1 cellular context compared by ENCODE assay signal in the genomic region with DNA sequence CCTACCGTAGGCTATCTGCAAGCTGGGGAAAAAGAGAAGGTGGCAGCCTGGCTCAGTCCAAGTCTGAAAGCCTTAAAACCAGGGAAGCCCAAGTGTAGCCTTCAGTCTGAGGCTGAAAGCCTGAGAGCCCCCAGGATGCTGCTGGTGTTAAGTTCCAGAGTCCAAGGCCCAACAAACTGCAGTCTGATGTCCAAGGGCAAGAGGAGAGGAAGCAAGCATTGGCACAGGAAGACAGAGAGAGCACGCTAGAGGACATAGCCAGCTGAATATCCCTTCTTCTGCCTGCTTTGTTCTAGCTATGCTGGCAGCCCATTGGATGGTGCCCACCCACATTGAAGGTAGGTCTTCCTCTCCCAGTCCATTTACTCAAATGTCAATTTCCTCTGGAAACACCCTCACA.
TF ChIP-seq lines count a peak whose summit lies in the region.

No MANE protein-coding gene starts in this region.

TF ChIP-seq in HepG2, 621 proteins besides CTCF, POLR2A, EP300 and RAD21:
- TF ChIP-seq ESRRA (CRISPR knock-in tag; IDR thresholded peaks at IDR 0.05; ENCODE audit: low read depth) (peak; percentile 67; the same call in 1 of the 2 replicates), PRPF4 (IDR thresholded peaks at IDR 0.05; ENCODE audit: low read depth, low read length, poor library complexity, severe bottlenecking) (no peak), PHF20 (CRISPR knock-in tag; IDR thresholded peaks at IDR 0.05) (0 out of 2 replicates have a peak, but pooled peaks have one; percentile 26), GLI4 (CRISPR knock-in tag; IDR thresholded peaks at IDR 0.05; ENCODE audit: borderline replicate concordance) (no peak), HNF4G (IDR thresholded peaks at IDR 0.05; ENCODE audit: borderline replicate concordance, low read depth, low read length) (peak; percentile 20; the same call in 1 of the 2 replicates), HNF4G (CRISPR knock-in tag; IDR thresholded peaks at IDR 0.05; ENCODE audit: borderline replicate concordance, low read depth) (no peak), TARDBP (CRISPR knock-in tag; IDR thresholded peaks at IDR 0.05) (no peak), SIX4 (CRISPR knock-in tag; IDR thresholded peaks at IDR 0.05) (no peak), HNF4A (CRISPR knock-in tag; IDR thresholded peaks at IDR 0.05) (peak; percentile 68), ZNF350 (CRISPR knock-in tag; IDR thresholded peaks at IDR 0.05; ENCODE audit: borderline replicate concordance, low read depth) (no peak), ZNF558 (CRISPR knock-in tag; IDR thresholded peaks at IDR 0.05; ENCODE audit: borderline replicate concordance) (0 out of 2 replicates have a peak, but pooled peaks have one; percentile 29)
- TF ChIP-seq, protein P1, sequence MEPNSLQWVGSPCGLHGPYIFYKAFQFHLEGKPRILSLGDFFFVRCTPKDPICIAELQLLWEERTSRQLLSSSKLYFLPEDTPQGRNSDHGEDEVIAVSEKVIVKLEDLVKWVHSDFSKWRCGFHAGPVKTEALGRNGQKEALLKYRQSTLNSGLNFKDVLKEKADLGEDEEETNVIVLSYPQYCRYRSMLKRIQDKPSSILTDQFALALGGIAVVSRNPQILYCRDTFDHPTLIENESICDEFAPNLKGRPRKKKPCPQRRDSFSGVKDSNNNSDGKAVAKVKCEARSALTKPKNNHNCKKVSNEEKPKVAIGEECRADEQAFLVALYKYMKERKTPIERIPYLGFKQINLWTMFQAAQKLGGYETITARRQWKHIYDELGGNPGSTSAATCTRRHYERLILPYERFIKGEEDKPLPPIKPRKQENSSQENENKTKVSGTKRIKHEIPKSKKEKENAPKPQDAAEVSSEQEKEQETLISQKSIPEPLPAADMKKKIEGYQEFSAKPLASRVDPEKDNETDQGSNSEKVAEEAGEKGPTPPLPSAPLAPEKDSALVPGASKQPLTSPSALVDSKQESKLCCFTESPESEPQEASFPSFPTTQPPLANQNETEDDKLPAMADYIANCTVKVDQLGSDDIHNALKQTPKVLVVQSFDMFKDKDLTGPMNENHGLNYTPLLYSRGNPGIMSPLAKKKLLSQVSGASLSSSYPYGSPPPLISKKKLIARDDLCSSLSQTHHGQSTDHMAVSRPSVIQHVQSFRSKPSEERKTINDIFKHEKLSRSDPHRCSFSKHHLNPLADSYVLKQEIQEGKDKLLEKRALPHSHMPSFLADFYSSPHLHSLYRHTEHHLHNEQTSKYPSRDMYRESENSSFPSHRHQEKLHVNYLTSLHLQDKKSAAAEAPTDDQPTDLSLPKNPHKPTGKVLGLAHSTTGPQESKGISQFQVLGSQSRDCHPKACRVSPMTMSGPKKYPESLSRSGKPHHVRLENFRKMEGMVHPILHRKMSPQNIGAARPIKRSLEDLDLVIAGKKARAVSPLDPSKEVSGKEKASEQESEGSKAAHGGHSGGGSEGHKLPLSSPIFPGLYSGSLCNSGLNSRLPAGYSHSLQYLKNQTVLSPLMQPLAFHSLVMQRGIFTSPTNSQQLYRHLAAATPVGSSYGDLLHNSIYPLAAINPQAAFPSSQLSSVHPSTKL (CRISPR knock-in tag; IDR thresholded peaks at IDR 0.05), result peak; percentile 45; the same call in 1 of the 2 replicates
- TF ChIP-seq, protein P2, sequence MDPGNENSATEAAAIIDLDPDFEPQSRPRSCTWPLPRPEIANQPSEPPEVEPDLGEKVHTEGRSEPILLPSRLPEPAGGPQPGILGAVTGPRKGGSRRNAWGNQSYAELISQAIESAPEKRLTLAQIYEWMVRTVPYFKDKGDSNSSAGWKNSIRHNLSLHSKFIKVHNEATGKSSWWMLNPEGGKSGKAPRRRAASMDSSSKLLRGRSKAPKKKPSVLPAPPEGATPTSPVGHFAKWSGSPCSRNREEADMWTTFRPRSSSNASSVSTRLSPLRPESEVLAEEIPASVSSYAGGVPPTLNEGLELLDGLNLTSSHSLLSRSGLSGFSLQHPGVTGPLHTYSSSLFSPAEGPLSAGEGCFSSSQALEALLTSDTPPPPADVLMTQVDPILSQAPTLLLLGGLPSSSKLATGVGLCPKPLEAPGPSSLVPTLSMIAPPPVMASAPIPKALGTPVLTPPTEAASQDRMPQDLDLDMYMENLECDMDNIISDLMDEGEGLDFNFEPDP (CRISPR knock-in tag; conservative IDR thresholded peaks at IDR 0.05), result 0 out of 2 replicates have a peak, but pooled peaks have one; percentile 39
- TF ChIP-seq, protein P3, sequence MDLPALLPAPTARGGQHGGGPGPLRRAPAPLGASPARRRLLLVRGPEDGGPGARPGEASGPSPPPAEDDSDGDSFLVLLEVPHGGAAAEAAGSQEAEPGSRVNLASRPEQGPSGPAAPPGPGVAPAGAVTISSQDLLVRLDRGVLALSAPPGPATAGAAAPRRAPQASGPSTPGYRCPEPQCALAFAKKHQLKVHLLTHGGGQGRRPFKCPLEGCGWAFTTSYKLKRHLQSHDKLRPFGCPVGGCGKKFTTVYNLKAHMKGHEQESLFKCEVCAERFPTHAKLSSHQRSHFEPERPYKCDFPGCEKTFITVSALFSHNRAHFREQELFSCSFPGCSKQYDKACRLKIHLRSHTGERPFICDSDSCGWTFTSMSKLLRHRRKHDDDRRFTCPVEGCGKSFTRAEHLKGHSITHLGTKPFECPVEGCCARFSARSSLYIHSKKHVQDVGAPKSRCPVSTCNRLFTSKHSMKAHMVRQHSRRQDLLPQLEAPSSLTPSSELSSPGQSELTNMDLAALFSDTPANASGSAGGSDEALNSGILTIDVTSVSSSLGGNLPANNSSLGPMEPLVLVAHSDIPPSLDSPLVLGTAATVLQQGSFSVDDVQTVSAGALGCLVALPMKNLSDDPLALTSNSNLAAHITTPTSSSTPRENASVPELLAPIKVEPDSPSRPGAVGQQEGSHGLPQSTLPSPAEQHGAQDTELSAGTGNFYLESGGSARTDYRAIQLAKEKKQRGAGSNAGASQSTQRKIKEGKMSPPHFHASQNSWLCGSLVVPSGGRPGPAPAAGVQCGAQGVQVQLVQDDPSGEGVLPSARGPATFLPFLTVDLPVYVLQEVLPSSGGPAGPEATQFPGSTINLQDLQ (CRISPR knock-in tag; IDR thresholded peaks at IDR 0.05), result peak; percentile 54; the same call in 1 of the 2 replicates
